1 cellular context compared by ENCODE assay signal in the genomic region with DNA sequence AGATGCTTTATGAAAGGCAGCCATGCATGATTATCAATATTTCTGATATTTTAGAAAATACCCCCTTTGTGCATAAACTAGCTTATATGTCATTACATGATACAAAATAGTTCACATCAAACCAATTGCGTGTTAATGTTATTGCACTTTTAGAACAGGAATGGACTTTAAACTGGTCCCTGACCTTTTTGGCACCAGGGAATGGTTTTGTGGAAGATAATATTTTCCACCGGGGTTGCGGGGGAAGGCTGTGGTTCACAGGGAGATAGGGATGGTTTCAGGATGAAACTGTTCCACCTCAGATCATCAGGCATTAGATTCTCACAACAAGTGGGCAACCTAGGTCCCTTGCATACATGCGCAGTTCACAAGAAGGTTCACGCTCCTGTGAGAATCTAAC.
TF ChIP-seq lines count a peak whose summit lies in the region.

No MANE protein-coding gene starts in this region.

TF ChIP-seq in liver, 16 proteins besides CTCF, POLR2A, EP300 and RAD21 (continued from another document):
- TF ChIP-seq, protein P1, sequence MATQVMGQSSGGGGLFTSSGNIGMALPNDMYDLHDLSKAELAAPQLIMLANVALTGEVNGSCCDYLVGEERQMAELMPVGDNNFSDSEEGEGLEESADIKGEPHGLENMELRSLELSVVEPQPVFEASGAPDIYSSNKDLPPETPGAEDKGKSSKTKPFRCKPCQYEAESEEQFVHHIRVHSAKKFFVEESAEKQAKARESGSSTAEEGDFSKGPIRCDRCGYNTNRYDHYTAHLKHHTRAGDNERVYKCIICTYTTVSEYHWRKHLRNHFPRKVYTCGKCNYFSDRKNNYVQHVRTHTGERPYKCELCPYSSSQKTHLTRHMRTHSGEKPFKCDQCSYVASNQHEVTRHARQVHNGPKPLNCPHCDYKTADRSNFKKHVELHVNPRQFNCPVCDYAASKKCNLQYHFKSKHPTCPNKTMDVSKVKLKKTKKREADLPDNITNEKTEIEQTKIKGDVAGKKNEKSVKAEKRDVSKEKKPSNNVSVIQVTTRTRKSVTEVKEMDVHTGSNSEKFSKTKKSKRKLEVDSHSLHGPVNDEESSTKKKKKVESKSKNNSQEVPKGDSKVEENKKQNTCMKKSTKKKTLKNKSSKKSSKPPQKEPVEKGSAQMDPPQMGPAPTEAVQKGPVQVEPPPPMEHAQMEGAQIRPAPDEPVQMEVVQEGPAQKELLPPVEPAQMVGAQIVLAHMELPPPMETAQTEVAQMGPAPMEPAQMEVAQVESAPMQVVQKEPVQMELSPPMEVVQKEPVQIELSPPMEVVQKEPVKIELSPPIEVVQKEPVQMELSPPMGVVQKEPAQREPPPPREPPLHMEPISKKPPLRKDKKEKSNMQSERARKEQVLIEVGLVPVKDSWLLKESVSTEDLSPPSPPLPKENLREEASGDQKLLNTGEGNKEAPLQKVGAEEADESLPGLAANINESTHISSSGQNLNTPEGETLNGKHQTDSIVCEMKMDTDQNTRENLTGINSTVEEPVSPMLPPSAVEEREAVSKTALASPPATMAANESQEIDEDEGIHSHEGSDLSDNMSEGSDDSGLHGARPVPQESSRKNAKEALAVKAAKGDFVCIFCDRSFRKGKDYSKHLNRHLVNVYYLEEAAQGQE (IDR thresholded peaks at IDR 0.05), result peak; percentile 68
- TF ChIP-seq FOXA1 (IDR thresholded peaks at IDR 0.05), result peak; percentile 34
- TF ChIP-seq SP1 (IDR thresholded peaks at IDR 0.05), result peak; percentile 70
- TF ChIP-seq JUND (IDR thresholded peaks at IDR 0.05), result peak in 1 of 2 donors; percentile 87
